In genomic region chr20:13765868-13766416, GRCh38 we compare ENCODE assay signal across 14 cellular contexts.
"Had no signal": no experiment of that assay in that cellular context is flagged by ENCODE, and none has a peak within 500 bp of the region (broad histone marks: within the 10 kb centered on the region; RNA-seq: fewer than 3 reads in every experiment).

No MANE protein-coding gene starts in this region.

- FAIRE-seq: colon, small intestine had no signal

- ATAC-seq: left colon, left ventricle myocardium superior, natural killer cell had no signal

- H3K27me3 ChIP-seq: esophagus squamous epithelium had no signal

- DNase-seq: cerebellar nuclear complex; esophagus squamous epithelium; foreskin fibroblast; immature natural killer cell; left colon; left ventricle myocardium superior; natural killer cell; posterior cingulate gyrus; small intestine; stimulated activated CD4-positive, alpha-beta T cell treated with anti-CD3 and anti-CD28 coated beads, Interleukin-2, amount 100 ng/mL, for 48 hours; stimulated activated naive CD4-positive, alpha-beta T cell treated with Interleukin-2 at 50 U/mL for 16 hours; trophoblast cell had no signal

- H3K4me3 ChIP-seq: esophagus squamous epithelium, lung had no signal

- H3K27ac ChIP-seq: esophagus squamous epithelium had no signal

- H3K4me1 ChIP-seq: esophagus squamous epithelium had no signal
